8 cellular contexts compared by ENCODE assay signal in the genomic region with DNA sequence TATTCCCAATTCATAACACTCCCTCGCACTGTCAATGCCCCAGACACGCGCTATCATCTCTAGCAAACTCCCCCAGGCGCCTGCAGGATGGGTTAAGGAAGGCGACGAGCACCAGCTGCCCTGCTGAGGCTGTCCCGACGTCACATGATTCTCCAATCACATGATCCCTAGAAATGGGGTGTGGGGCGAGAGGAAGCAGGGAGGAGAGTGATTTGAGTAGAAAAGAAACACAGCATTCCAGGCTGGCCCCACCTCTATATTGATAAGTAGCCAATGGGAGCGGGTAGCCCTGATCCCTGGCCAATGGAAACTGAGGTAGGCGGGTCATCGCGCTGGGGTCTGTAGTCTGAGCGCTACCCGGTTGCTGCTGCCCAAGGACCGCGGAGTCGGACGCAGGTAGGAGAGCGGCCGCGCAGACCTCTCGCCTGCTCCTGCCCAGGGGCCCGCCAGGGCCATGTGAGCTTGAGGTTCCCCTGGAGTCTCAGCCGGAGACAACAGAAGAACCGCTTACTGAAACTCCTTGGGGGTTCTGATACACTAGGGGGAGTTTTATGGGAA. TPM values are rescaled to one million over a fixed set of nuclear protein-coding genes. Genes with fewer than 3 reads are reported as not detected.
DNase-seq lines count a peak whose midpoint lies in the region; ATAC-seq and TF ChIP-seq lines count a peak whose summit lies in the region.

A gene (plus strand): TSS at position 364 of the 558 bp plus-strand sequence. CDS start 3,863 bp downstream, outside the sequence.

- H3K4me1 ChIP-seq in Loucy (ENCODE audit: insufficient read depth, low read length, poor library complexity, severe bottlenecking), result peaks cover 5% of the 10 kb centered on the region

- no peaks in the 10 kb centered on the region for H3K9me3 Mint-ChIP-seq in nephron
- no peaks in the 10 kb centered on the region for H3K9me3 Mint-ChIP-seq in stimulated activated naive CD8-positive, alpha-beta T cell treated with anti-CD3 and anti-CD28 coated beads, Interleukin-15, Interleukin-2, amounts not matched to agents 100 ng/mL and 50 ng/mL, for 24 hours

- no peaks in the 10 kb centered on the region for H4K20me1 ChIP-seq in Loucy (ENCODE audit: insufficient read depth, low read length, poor library complexity, severe bottlenecking)

- H3K27me3 ChIP-seq in Loucy (ENCODE audit: insufficient read depth, low read length, poor library complexity, severe bottlenecking), result no peaks in the 10 kb centered on the region

- ATAC-seq in GM21737 (IDR thresholded peaks at IDR 0.05; ENCODE audit: unreplicated experiment), result peak; percentile 62

- H3K79me2 ChIP-seq in Loucy (ENCODE audit: insufficient read depth, low read length), result no peaks in the 10 kb centered on the region

- no peaks in the 10 kb centered on the region for H3F3A ChIP-seq in Loucy (ENCODE audit: low read depth)

- H3K4me3 ChIP-seq in Loucy (ENCODE audit: low read length, poor library complexity, severe bottlenecking) (peak within 1 kb of the TSS; percentile 76), fibroblast of the aortic adventitia (ENCODE audit: low read depth, low read length) (peak within 1 kb of the TSS; percentile 98)

- peak within 1 kb of the TSS; percentile 74 for H3K4me2 ChIP-seq in Loucy (ENCODE audit: low read depth, low read length, poor library complexity, severe bottlenecking)

- H3K4me3 Mint-ChIP-seq in nephron, result peak within 1 kb of the TSS; percentile 91 to 97 (median 96)
- peak within 1 kb of the TSS; percentile 93 for H3K4me3 Mint-ChIP-seq in stimulated activated naive CD8-positive, alpha-beta T cell treated with anti-CD3 and anti-CD28 coated beads, Interleukin-15, Interleukin-2, amounts not matched to agents 100 ng/mL and 50 ng/mL, for 24 hours

- H3K9me3 ChIP-seq in Loucy (ENCODE audit: insufficient read depth, low read depth, low read length), result no peaks in the 10 kb centered on the region

- H3K9me2 ChIP-seq in Loucy (replicated peaks; ENCODE audit: low read depth, low read length), result no peaks in the 10 kb centered on the region

- H2AFZ ChIP-seq in Loucy (ENCODE audit: low read length), result peak within 1 kb of the TSS; percentile 66

- peaks cover 21% of the 10 kb centered on the region for H3K4me1 Mint-ChIP-seq in nephron
- H3K4me1 Mint-ChIP-seq in stimulated activated naive CD8-positive, alpha-beta T cell treated with anti-CD3 and anti-CD28 coated beads, Interleukin-15, Interleukin-2, amounts not matched to agents 100 ng/mL and 50 ng/mL, for 24 hours (ENCODE audit: low read depth), result peaks cover 20% of the 10 kb centered on the region

- peak within 1 kb of the TSS; percentile 83 to 92 (median 87) for H3K27ac Mint-ChIP-seq in nephron
- peak within 1 kb of the TSS; percentile 65 for H3K27ac Mint-ChIP-seq in stimulated activated naive CD8-positive, alpha-beta T cell treated with anti-CD3 and anti-CD28 coated beads, Interleukin-15, Interleukin-2, amounts not matched to agents 100 ng/mL and 50 ng/mL, for 24 hours

- TF ChIP-seq CTCF in Loucy (conservative IDR thresholded peaks at IDR 0.05; ENCODE audit: low read length) (no peak), fibroblast of the aortic adventitia (IDR thresholded peaks at IDR 0.05; ENCODE audit: insufficient read depth, low read length) (no peak), nephron (IDR thresholded peaks at IDR 0.05; ENCODE audit: unreplicated experiment in 3 of 3) (no peak)

- H3K27me3 Mint-ChIP-seq in nephron (ENCODE audit: low read depth), result peaks cover 14% of the 10 kb centered on the region
- no peaks in the 10 kb centered on the region for H3K27me3 Mint-ChIP-seq in stimulated activated naive CD8-positive, alpha-beta T cell treated with anti-CD3 and anti-CD28 coated beads, Interleukin-15, Interleukin-2, amounts not matched to agents 100 ng/mL and 50 ng/mL, for 24 hours

- no peaks in the 10 kb centered on the region for H3K36me3 ChIP-seq in Loucy (ENCODE audit: insufficient read depth, low read length)

- DNase-seq in DMS53 (lab: John Stamatoyannopoulos, UW) (peak; percentile 100), SHP77 treated with DMSO at 0.1 percent for 48 hours (lab: John Stamatoyannopoulos, UW) (peak; percentile 99), fibroblast of the aortic adventitia (ENCODE audit: low read depth) (peak; percentile 100)
- peak; percentile 94 for DNase-seq in activated effector memory CD4-positive, alpha-beta T cell treated with anti-CD3 and anti-CD28 coated beads, Interleukin-2, amount 50 U/mL, for 16 hours

- H3K36me3 Mint-ChIP-seq in nephron (ENCODE audit: low read depth), result no peaks in the 10 kb centered on the region
- H3K36me3 Mint-ChIP-seq in stimulated activated naive CD8-positive, alpha-beta T cell treated with anti-CD3 and anti-CD28 coated beads, Interleukin-15, Interleukin-2, amounts not matched to agents 100 ng/mL and 50 ng/mL, for 24 hours (ENCODE audit: low read depth), result no peaks in the 10 kb centered on the region

- H3K9ac ChIP-seq in Loucy (ENCODE audit: low read depth, low read length, poor library complexity, severe bottlenecking), result peak within 1 kb of the TSS; percentile 56

RNA-seq across cellular contexts. Expression of the gene that starts here (rescaled TPM):
- total RNA-seq in fibroblast of the aortic adventitia (ENCODE audit: low replicate concordance), result 241 and 592 TPM in 2 replicates

Comparison
In these comparisons a context has a peak if more than half of its experiments do, and no peak if none do; other contexts are left out.
1. Peak in every context shown above with its lines: DNase-seq, ATAC-seq and H3K4me3 ChIP-seq.